ENCODE assay signal across 25 cellular contexts in the genomic region with DNA sequence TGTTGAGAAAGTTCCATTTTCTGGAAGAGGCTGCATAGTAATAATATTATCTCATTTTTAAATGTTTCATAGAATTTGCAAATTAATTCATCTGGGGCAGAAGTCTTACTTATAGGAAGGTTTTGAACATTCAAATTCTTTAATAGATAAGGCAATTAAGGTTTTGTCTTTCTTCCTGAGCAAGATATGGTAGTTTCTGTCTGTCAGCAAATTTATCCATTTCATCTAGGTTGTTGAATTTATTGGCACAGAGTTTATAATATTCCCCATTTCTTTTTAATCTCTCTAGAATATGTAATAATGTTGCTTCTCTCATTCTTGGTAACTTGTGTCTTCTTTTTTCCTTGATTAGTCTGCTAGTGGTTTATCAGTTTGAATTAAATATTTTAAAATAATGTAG.
"Had no signal": no experiment of that assay in that cellular context is flagged by ENCODE, and none has a peak within 500 bp of the region (broad histone marks: within the 10 kb centered on the region; RNA-seq: fewer than 3 reads in every experiment).

No MANE protein-coding gene starts in this region.

- H3K27ac ChIP-seq: colonic mucosa, foreskin keratinocyte, hepatocyte, psoas muscle, spleen, tibial nerve had no signal

- H3K4me3 ChIP-seq: colonic mucosa, hepatocyte, lung, psoas muscle, spleen, tibial nerve had no signal

- FAIRE-seq: endothelial cell of umbilical vein had no signal

- ATAC-seq: foreskin keratinocyte; left colon; left ventricle myocardium superior; psoas muscle; sciatic nerve; stimulated activated memory B cell treated with anti-CD40 and anti-IgM and Interleukin-4, amounts not matched to agents 10 μg/mL and 1 μg/mL and 100 μg/mL, for 72 hours had no signal

- H3K4me1 ChIP-seq: colonic mucosa, foreskin keratinocyte, psoas muscle, tibial nerve had no signal

- H3K4me2 ChIP-seq: hepatocyte had no signal

- DNase-seq: colonic mucosa; dermis blood vessel endothelial cell; endodermal cell; erythroblast; foreskin keratinocyte; head of caudate nucleus; kidney; left colon; left ventricle myocardium superior; mesenchymal stem cell; midbrain; nephron progenitor cell; psoas muscle; retina; spleen; stimulated activated CD4-positive, alpha-beta T cell treated with anti-CD3 and anti-CD28 coated beads, Interleukin-15, amount 100 ng/mL, for 24 hours; stimulated activated CD4-positive, alpha-beta T cell treated with anti-CD3 and anti-CD28 coated beads, Interleukin-1b, Interleukin-23, amount 100 ng/mL, for 48 hours; stimulated activated CD4-positive, alpha-beta T cell treated with anti-CD3 and anti-CD28 coated beads, Interleukin-4, amount 100 ng/mL, for 24 hours had no signal

- H3K27ac Mint-ChIP-seq: endodermal cell; nephron progenitor cell; stimulated activated memory B cell treated with anti-CD40 and anti-IgM and Interleukin-4, amounts not matched to agents 10 μg/mL and 1 μg/mL and 100 μg/mL, for 72 hours; stimulated activated naive CD8-positive, alpha-beta T cell treated with anti-CD3 and anti-CD28 coated beads, Interleukin-15, Interleukin-2, amounts not matched to agents 100 ng/mL and 50 ng/mL, for 24 hours had no signal

- H3K27me3 ChIP-seq: colonic mucosa, foreskin keratinocyte, hepatocyte, spleen, tibial nerve had no signal

- H3K9me3 ChIP-seq: colonic mucosa, psoas muscle, spleen, tibial nerve had no signal

- H3K4me1 Mint-ChIP-seq: endodermal cell; nephron progenitor cell; stimulated activated memory B cell treated with anti-CD40 and anti-IgM and Interleukin-4, amounts not matched to agents 10 μg/mL and 1 μg/mL and 100 μg/mL, for 72 hours had no signal

- H3K36me3 Mint-ChIP-seq: stimulated activated memory B cell treated with anti-CD40 and anti-IgM and Interleukin-4, amounts not matched to agents 10 μg/mL and 1 μg/mL and 100 μg/mL, for 72 hours had no signal

- H3K27me3 Mint-ChIP-seq: stimulated activated memory B cell treated with anti-CD40 and anti-IgM and Interleukin-4, amounts not matched to agents 10 μg/mL and 1 μg/mL and 100 μg/mL, for 72 hours; stimulated activated naive CD8-positive, alpha-beta T cell treated with anti-CD3 and anti-CD28 coated beads, Interleukin-15, Interleukin-2, amounts not matched to agents 100 ng/mL and 50 ng/mL, for 24 hours had no signal

- H3K4me3 Mint-ChIP-seq: endodermal cell; nephron progenitor cell; stimulated activated memory B cell treated with anti-CD40 and anti-IgM and Interleukin-4, amounts not matched to agents 10 μg/mL and 1 μg/mL and 100 μg/mL, for 72 hours; stimulated activated naive CD8-positive, alpha-beta T cell treated with anti-CD3 and anti-CD28 coated beads, Interleukin-15, Interleukin-2, amounts not matched to agents 100 ng/mL and 50 ng/mL, for 24 hours had no signal

- H3K9me3 Mint-ChIP-seq: endodermal cell; nephron progenitor cell; stimulated activated memory B cell treated with anti-CD40 and anti-IgM and Interleukin-4, amounts not matched to agents 10 μg/mL and 1 μg/mL and 100 μg/mL, for 72 hours; stimulated activated naive CD8-positive, alpha-beta T cell treated with anti-CD3 and anti-CD28 coated beads, Interleukin-15, Interleukin-2, amounts not matched to agents 100 ng/mL and 50 ng/mL, for 24 hours had no signal
